ENCODE assay signal across 10 cellular contexts in genomic region chr1:179875606-179876288, GRCh38. TPM values are rescaled to one million over a fixed set of nuclear protein-coding genes. Genes with fewer than 3 reads are reported as not detected.
DNase-seq lines count a peak whose midpoint lies in the region; ATAC-seq and TF ChIP-seq lines count a peak whose summit lies in the region.
"Had no signal": no experiment of that assay in that cellular context is flagged by ENCODE, and none has a peak within 500 bp of the region (broad histone marks: within the 10 kb centered on the region; RNA-seq: fewer than 3 reads in every experiment).

No MANE protein-coding gene starts in this region.

- dilution Hi-C loops in mammary epithelial cell (cut with HindIII; ENCODE audit: low sequenced_read_pairs): no loop called here

- CTCF ChIA-PET in mammary epithelial cell (lab: Charles Lee; ENCODE audit: low non-redundant PET): no interaction called here

- WGBS in HUES64: 97% methylated on average over 3 of the region's 4 CpGs
- WGBS in mammary epithelial cell (ENCODE audit: low coverage, missing lambda C conversion rate): 100% methylated on average over 4 of the region's 4 CpGs

- H2AFZ ChIP-seq in ACC112 (ENCODE audit: low read length, unreplicated experiment): no peak overlapping the region
- H2AFZ ChIP-seq in mammary epithelial cell (ENCODE audit: low read depth, low read length): no peak overlapping the region

- peak overlapping the region; percentile 69 for H3K27ac Mint-ChIP-seq in mesothelial cell of epicardium
- H3K27ac Mint-ChIP-seq in activated CD4-positive, alpha-beta T cell treated with anti-CD3 and anti-CD28 coated beads, Interleukin-2, amount 10 ng/mL, durations not matched to agents 24 days and 14 days: no peak overlapping the region
- H3K27ac Mint-ChIP-seq in T-helper 17 cell: no peak overlapping the region

- DNase-seq in mammary epithelial cell (no peak), mesothelial cell of epicardium (ENCODE audit: low spot score in 2 of 2, unreplicated experiment in 2 of 2) (no peak), NCI-H146 (lab: John Stamatoyannopoulos, UW) (no peak), T-helper 17 cell (no peak)
- no peak for DNase-seq in activated CD4-positive, alpha-beta T cell treated with anti-CD3 and anti-CD28 coated beads, Interleukin-2, amount 10 ng/mL, durations not matched to agents 24 days and 14 days
- DNase-seq: effector CD4-positive, alpha-beta T cell had no signal

- no peaks in the 10 kb centered on the region for H3K9me3 Mint-ChIP-seq in mesothelial cell of epicardium
- no peaks in the 10 kb centered on the region for H3K9me3 Mint-ChIP-seq in activated CD4-positive, alpha-beta T cell treated with anti-CD3 and anti-CD28 coated beads, Interleukin-2, amount 10 ng/mL, durations not matched to agents 24 days and 14 days
- H3K9me3 Mint-ChIP-seq: IgD-negative memory B cell had no signal

- intact Hi-C loops in mammary epithelial cell (cut with micrococcal nuclease): no loop called here
- intact Hi-C loops in activated CD4-positive, alpha-beta T cell treated with anti-CD3 and anti-CD28 coated beads, Interleukin-2, amount 10 ng/mL, durations not matched to agents 24 days and 14 days (cut with micrococcal nuclease): loop anchor here (5.0 kb wide), 1 partner anchor 838 kb away; no protein-coding TSS in a partner anchor

- BruUV-seq in mammary epithelial cell (replicated peaks; lab: Mats Ljungman, UMichigan): no TSS peak

- no peak for ATAC-seq in HG02973 (IDR thresholded peaks at IDR 0.05; ENCODE audit: unreplicated experiment)
- no peak for ATAC-seq in T-helper 17 cell

- H3K27me3 Mint-ChIP-seq in mesothelial cell of epicardium (ENCODE audit: low read depth): no peaks in the 10 kb centered on the region
- no peaks in the 10 kb centered on the region for H3K27me3 Mint-ChIP-seq in activated CD4-positive, alpha-beta T cell treated with anti-CD3 and anti-CD28 coated beads, Interleukin-2, amount 10 ng/mL, durations not matched to agents 24 days and 14 days
- H3K27me3 Mint-ChIP-seq in T-helper 17 cell: no peaks in the 10 kb centered on the region
- H3K27me3 Mint-ChIP-seq: IgD-negative memory B cell had no signal

- H3K4me3 ChIP-seq in ACC112 (ENCODE audit: low read depth, low read length): peak overlapping the region; percentile 85
- peak overlapping the region; percentile 87; the same call in 1 of the 2 replicates for H3K4me3 ChIP-seq in HUES64 (ENCODE audit: low read length)
- peak overlapping the region in 2 of 3 experiments; percentile 93 to 97 for H3K4me3 ChIP-seq in mammary epithelial cell (replicated peaks in 1 of 3; ENCODE audit: insufficient read depth in 1 of 3, low read depth in 2 of 3, low read length in 3 of 3)

- peak overlapping the region; percentile 98 for H3K4me3 Mint-ChIP-seq in mesothelial cell of epicardium
- no peak overlapping the region for H3K4me3 Mint-ChIP-seq in activated CD4-positive, alpha-beta T cell treated with anti-CD3 and anti-CD28 coated beads, Interleukin-2, amount 10 ng/mL, durations not matched to agents 24 days and 14 days
- no peak overlapping the region for H3K4me3 Mint-ChIP-seq in T-helper 17 cell

- H3K79me2 ChIP-seq in ACC112 (ENCODE audit: control insufficient read depth, insufficient read depth, low read length, unreplicated experiment) (peaks cover 73% of the 10 kb centered on the region), mammary epithelial cell (ENCODE audit: insufficient read depth, low read length) (peaks cover 83% of the 10 kb centered on the region)

- H3K4me1 Mint-ChIP-seq in mesothelial cell of epicardium (peaks cover 34% of the 10 kb centered on the region), T-helper 17 cell (peaks cover 21% of the 10 kb centered on the region)
- H3K4me1 Mint-ChIP-seq in activated CD4-positive, alpha-beta T cell treated with anti-CD3 and anti-CD28 coated beads, Interleukin-2, amount 10 ng/mL, durations not matched to agents 24 days and 14 days: peaks cover 37% of the 10 kb centered on the region

- H3K27ac ChIP-seq in ACC112 (ENCODE audit: low read depth, low read length) (0 out of 2 replicates have a peak overlapping the region, but pooled peaks have one; percentile 26), HUES64 (ENCODE audit: low read depth, low read length) (no peak overlapping the region), mammary epithelial cell (ENCODE audit: insufficient read depth, low read depth, low read length) (peak overlapping the region; percentile 77)

- H3K36me3 Mint-ChIP-seq in mesothelial cell of epicardium (peaks cover 10% of the 10 kb centered on the region), T-helper 17 cell (ENCODE audit: low read depth) (no peaks in the 10 kb centered on the region)
- H3K36me3 Mint-ChIP-seq in activated CD4-positive, alpha-beta T cell treated with anti-CD3 and anti-CD28 coated beads, Interleukin-2, amount 10 ng/mL, durations not matched to agents 24 days and 14 days (ENCODE audit: low read depth): peaks cover 30% of the 10 kb centered on the region
- H3K36me3 Mint-ChIP-seq: IgD-negative memory B cell had no signal

- H3K27me3 ChIP-seq in ACC112 (ENCODE audit: insufficient read depth, low read length): no peaks in the 10 kb centered on the region
- H3K27me3 ChIP-seq in HUES64 (ENCODE audit: insufficient read depth, low read length): no peaks in the 10 kb centered on the region
- no peaks in the 10 kb centered on the region for H3K27me3 ChIP-seq in mammary epithelial cell (ENCODE audit: insufficient read depth, low read length)

- TF ChIP-seq CTCF in mammary epithelial cell (conservative IDR thresholded peaks at IDR 0.05 in 1 of 2, IDR thresholded peaks at IDR 0.05 in 1 of 2; ENCODE audit: extremely low read depth in 1 of 2, insufficient read depth in 1 of 2, low read depth in 1 of 2, low read length in 2 of 2): no peak
- TF ChIP-seq CTCF in mesothelial cell of epicardium (IDR thresholded peaks at IDR 0.05; ENCODE audit: unreplicated experiment): no peak

- H3K36me3 ChIP-seq in ACC112 (ENCODE audit: insufficient read depth, low read length) (peaks cover 22% of the 10 kb centered on the region; the same call in 1 of the 2 replicates), HUES64 (ENCODE audit: insufficient read depth, low read length) (peaks cover 35% of the 10 kb centered on the region), mammary epithelial cell (ENCODE audit: insufficient read depth, low read length) (peaks cover 21% of the 10 kb centered on the region)

- in situ Hi-C loops in mammary epithelial cell (cut with MboI; ENCODE audit: low sequenced_read_pairs in 2 of 2): no loop called here

- H3K4me1 ChIP-seq in ACC112 (ENCODE audit: control insufficient read depth, insufficient read depth, low read length, unreplicated experiment) (peaks cover 23% of the 10 kb centered on the region), HUES64 (ENCODE audit: insufficient read depth, low read length) (no peaks in the 10 kb centered on the region; the same call in 1 of the 2 replicates), mammary epithelial cell (ENCODE audit: insufficient read depth, low read length) (peaks cover 12% of the 10 kb centered on the region)

- H3K9me3 ChIP-seq in HUES64 (ENCODE audit: insufficient read depth, low read depth, low read length): no peaks in the 10 kb centered on the region
- no peaks in the 10 kb centered on the region for H3K9me3 ChIP-seq in mammary epithelial cell (replicated peaks; ENCODE audit: insufficient read depth, low read length)
- H3K9me3 ChIP-seq in T-helper 17 cell (ENCODE audit: control insufficient read depth, low read length, poor library complexity, severe bottlenecking): no peaks in the 10 kb centered on the region

- H3K4me2 ChIP-seq in mammary epithelial cell (ENCODE audit: insufficient read depth, low read depth, low read length): peak overlapping the region; percentile 90

- H3K9ac ChIP-seq in HUES64 (ENCODE audit: low read depth, low read length): no peak overlapping the region
- H3K9ac ChIP-seq in mammary epithelial cell (ENCODE audit: insufficient read depth, low read length): peak overlapping the region; percentile 31

- peaks cover 8% of the 10 kb centered on the region for H4K20me1 ChIP-seq in mammary epithelial cell (ENCODE audit: insufficient read depth, low read length)

RNA-seq across cellular contexts. Expression of gene TOR1AIP2, which starts 1.9 kb away (rescaled TPM):
- polyA plus RNA-seq in HUES64 (2013, experiment 1 of 2): 23.9 TPM
- 25.9 TPM for polyA plus RNA-seq in HUES64 (2013, experiment 2 of 2)
- 100 to 1,000 TPM; 103 to 117 TPM for total RNA-seq in mammary epithelial cell
- polyA plus RNA-seq in mammary epithelial cell: 31.1 TPM
- polyA minus RNA-seq in mammary epithelial cell: 140 TPM
- 82.5 to 85.5 TPM (median 84.4 TPM) in 3 replicates for total RNA-seq in mesothelial cell of epicardium
- total RNA-seq in activated CD4-positive, alpha-beta T cell treated with anti-CD3 and anti-CD28 coated beads, Interleukin-2, amount 10 ng/mL, durations not matched to agents 24 days and 14 days: 57.0 and 57.5 TPM in 2 replicates
- total RNA-seq in T-helper 17 cell: 10 to 100 TPM; 64.0 to 70.9 TPM

RNA-seq across cellular contexts. Expression of gene TOR1AIP1, which starts 6.3 kb away (rescaled TPM):
- polyA plus RNA-seq in HUES64 (2013, experiment 1 of 2): 23.8 TPM
- 23.6 TPM for polyA plus RNA-seq in HUES64 (2013, experiment 2 of 2)
- total RNA-seq in mammary epithelial cell: 10 to 100 TPM; 46.5 to 55.3 TPM
- polyA plus RNA-seq in mammary epithelial cell: 28.6 TPM
- 60.3 TPM for polyA minus RNA-seq in mammary epithelial cell
- total RNA-seq in mesothelial cell of epicardium: 20.3 to 23.3 TPM (median 23.2 TPM) in 3 replicates
- total RNA-seq in activated CD4-positive, alpha-beta T cell treated with anti-CD3 and anti-CD28 coated beads, Interleukin-2, amount 10 ng/mL, durations not matched to agents 24 days and 14 days: 69.2 and 77.2 TPM in 2 replicates
- 10 to 100 TPM; 65.1 to 87.6 TPM for total RNA-seq in T-helper 17 cell
